In genomic region chr16:87966685-87967185, GRCh38 we compare ENCODE assay signal across 9 cellular contexts. TPM values are rescaled to one million over a fixed set of nuclear protein-coding genes. Genes with fewer than 3 reads are reported as not detected.
A peak's percentile ranks its signal among the peaks of the same experiment; 100 is the strongest.
DNase-seq lines count a peak whose midpoint lies in the region; ATAC-seq, FAIRE-seq and TF ChIP-seq lines count a peak whose summit lies in the region.
"Had no signal": no experiment of that assay in that cellular context is flagged by ENCODE, and none has a peak within 500 bp of the region (broad histone marks: within the 10 kb centered on the region; RNA-seq: fewer than 3 reads in every experiment).

No MANE protein-coding gene starts in this region.

- FAIRE-seq in small intestine (lab: Jason Lieb, UNC): no peak

- 15 to 27% (median 17%) methylated on average over 13 to 14 of the region's 14 CpGs for WGBS in adipose tissue, 3 donors
- WGBS in small intestine, 3 donors: 23 to 35% (median 34%) methylated on average over 11 to 14 of the region's 14 CpGs

- H3K36me3 ChIP-seq in HEK293 (ENCODE audit: control insufficient read depth in 2 of 2, insufficient read depth in 1 of 2, low read length in 2 of 2) (no peaks in the 10 kb centered on the region; a peak in 1 of 3 replicates), small intestine (ENCODE audit: control insufficient read depth in 2 of 2, insufficient read depth in 2 of 2, low read length in 2 of 2) (no peaks in the 10 kb centered on the region)

- H3K4me1 ChIP-seq in HEK293 (ENCODE audit: control insufficient read depth, insufficient read depth, low read length) (0 out of 2 replicates have a peak, but pooled peaks cover 9% of the 10 kb centered on the region), small intestine (ENCODE audit: control insufficient read depth in 2 of 2, insufficient read depth in 1 of 2, low read depth in 1 of 2, low read length in 1 of 2) (peaks cover 0 to 4% of the 10 kb centered on the region in 2 donors)

- CTCF ChIA-PET in HEK293 (lab: Yijun Ruan, JAX): no interaction called here

- no peak for TF ChIP-seq CTCF in HEK293 (tag by site-specific recombination; IDR thresholded peaks at IDR 0.05)

- ATAC-seq in GM18520 (IDR thresholded peaks at IDR 0.05; ENCODE audit: unreplicated experiment) (no peak), GM21390 (IDR thresholded peaks at IDR 0.05; ENCODE audit: unreplicated experiment) (no peak)

- H3K4me3 ChIP-seq in HEK293 (ENCODE audit: low read depth, low read length): no peak overlapping the region
- no peak overlapping the region for H3K4me3 ChIP-seq in small intestine (ENCODE audit: low read depth in 1 of 2, low read length in 2 of 2)

- H3K9me3 ChIP-seq in HEK293 (ENCODE audit: control insufficient read depth, insufficient read depth, low read depth, low read length) (no peaks in the 10 kb centered on the region), small intestine (ENCODE audit: control insufficient read depth, low read depth) (no peaks in the 10 kb centered on the region)

- DNase-seq in islet precursor cell (peak; percentile 44), small intestine (peak; percentile 25), NCI-H1105 treated with DMSO at 0.1 percent for 48 hours (lab: John Stamatoyannopoulos, UW) (no peak), NCI-H774 (lab: John Stamatoyannopoulos, UW) (no peak)
- DNase-seq: cerebellar nuclear complex had no signal

- H3K27ac ChIP-seq in HEK293 (ENCODE audit: extremely low read depth, low read depth, low read length) (no peak overlapping the region), adipose tissue (ENCODE audit: low read depth, low read length) (peak overlapping the region; percentile 17), small intestine (ENCODE audit: low read depth in 1 of 2, low read length in 1 of 2) (peak overlapping the region in 1 of 2 donors; percentile 76)

- POLR2A ChIA-PET in HEK293 (lab: Yijun Ruan, JAX): interaction anchor here (1.3 kb wide), 1 partner anchor 13 kb away, joined by 3 read pairs; no protein-coding TSS in a partner anchor

- no peaks in the 10 kb centered on the region for H3K27me3 ChIP-seq in small intestine (ENCODE audit: control insufficient read depth in 2 of 2, insufficient read depth in 2 of 2, low read length in 2 of 2)

TF ChIP-seq in HEK293, 187 proteins besides CTCF, POLR2A, EP300 and RAD21:
- TF ChIP-seq ZNF785 (tag by site-specific recombination; IDR thresholded peaks at IDR 0.05) (no peak), PRDM10 (tag by site-specific recombination; IDR thresholded peaks at IDR 0.05) (peak; percentile 72)

RNA-seq across cellular contexts. Expression of gene BANP, which starts 15.5 kb away (rescaled TPM):
- polyA plus RNA-seq in adipose tissue: 10 to 100 TPM in 2 of 3 donors, 1 to 10 TPM in 1; 6.0 to 12.3 (median 11.7) TPM
- 10 to 100 TPM; 10.5 to 11.8 (median 11.3) TPM for polyA plus RNA-seq in small intestine

RNA-seq across cellular contexts. Expression of gene CA5A, which starts 30.4 kb away (rescaled TPM):
- polyA plus RNA-seq in adipose tissue: not detected
- polyA plus RNA-seq in small intestine: not detected

Comparison
In these comparisons a context has a peak if more than half of its experiments do, and no peak if none do; other contexts are left out.
1. DNase-seq: peak in islet precursor cell (single experiment) and small intestine (single experiment); none in NCI-H1105 treated with DMSO at 0.1 percent for 48 hours (single experiment) and NCI-H774 (single experiment).